2 cellular contexts compared by ENCODE assay signal in genomic region chr10:5196613-5197234, GRCh38.
TF ChIP-seq lines count a peak whose summit lies in the region.

TSS of gene AKR1C4 (plus strand) at chr10:5196837. CDS start at chr10:5196868, 31 bp downstream.

TF ChIP-seq in K562, 482 proteins besides CTCF, POLR2A, EP300 and RAD21:
- TF ChIP-seq ZNF277 (CRISPR knock-in tag; IDR thresholded peaks at IDR 0.05; ENCODE audit: borderline replicate concordance) (no peak), MEF2A (IDR thresholded peaks at IDR 0.05; ENCODE audit: control insufficient read depth, low read depth, low read length) (no peak), MTA2 (IDR thresholded peaks at IDR 0.05; ENCODE audit: low read depth) (no peak), PRPF4 (IDR thresholded peaks at IDR 0.05; ENCODE audit: insufficient read depth, low read depth, low read length, poor library complexity, severe bottlenecking) (no peak), THRB (CRISPR knock-in tag; conservative IDR thresholded peaks at IDR 0.05) (no peak), FOXK1 (CRISPR knock-in tag; IDR thresholded peaks at IDR 0.05; ENCODE audit: borderline replicate concordance) (no peak), POLR2AphosphoS2 (IDR thresholded peaks at IDR 0.05; ENCODE audit: low read length) (no peak), NFYB (IDR thresholded peaks at IDR 0.05; ENCODE audit: extremely low read depth, insufficient read length) (no peak), PHF8 (IDR thresholded peaks at IDR 0.05; ENCODE audit: borderline replicate concordance, low read length) (no peak), GATAD2B (IDR thresholded peaks at IDR 0.05; ENCODE audit: borderline replicate concordance) (no peak), ZEB2 (IDR thresholded peaks at IDR 0.05) (no peak), E2F8 (IDR thresholded peaks at IDR 0.05; ENCODE audit: low read depth, partially characterized antibody) (no peak), ELF2 (CRISPR knock-in tag; IDR thresholded peaks at IDR 0.05) (no peak), KLF6 (CRISPR knock-in tag; IDR thresholded peaks at IDR 0.05; ENCODE audit: borderline replicate concordance) (no peak)

TF ChIP-seq in liver, 16 proteins besides CTCF, POLR2A, EP300 and RAD21:
- no peak for TF ChIP-seq NR2F2 (IDR thresholded peaks at IDR 0.05)
- TF ChIP-seq ZBTB33 (IDR thresholded peaks at IDR 0.05) = no peak
- no peak for TF ChIP-seq JUND (IDR thresholded peaks at IDR 0.05)
- no peak for TF ChIP-seq EGR1 (IDR thresholded peaks at IDR 0.05; ENCODE audit: low read depth in 2 of 2)
- TF ChIP-seq ATF3 (IDR thresholded peaks at IDR 0.05) = no peak
- no peak for TF ChIP-seq GABPA (IDR thresholded peaks at IDR 0.05 in 1 of 2, conservative IDR thresholded peaks at IDR 0.05 in 1 of 2)
- peak; percentile 17 for TF ChIP-seq TAF1 (conservative IDR thresholded peaks at IDR 0.05)
- TF ChIP-seq SP1 (IDR thresholded peaks at IDR 0.05) = peak; percentile 32
- peak; percentile 18 for TF ChIP-seq FOXA2 (IDR thresholded peaks at IDR 0.05)
- TF ChIP-seq, protein P1, sequence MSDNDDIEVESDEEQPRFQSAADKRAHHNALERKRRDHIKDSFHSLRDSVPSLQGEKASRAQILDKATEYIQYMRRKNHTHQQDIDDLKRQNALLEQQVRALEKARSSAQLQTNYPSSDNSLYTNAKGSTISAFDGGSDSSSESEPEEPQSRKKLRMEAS (IDR thresholded peaks at IDR 0.05) = no peak
- peak; percentile 24 to 46 for TF ChIP-seq HNF4A (conservative IDR thresholded peaks at IDR 0.05)
- peak in 1 of 2 donors; percentile 48 for TF ChIP-seq RXRA (IDR thresholded peaks at IDR 0.05)
- peak; percentile 80 for TF ChIP-seq YY1 (IDR thresholded peaks at IDR 0.05)
- TF ChIP-seq, protein P2, sequence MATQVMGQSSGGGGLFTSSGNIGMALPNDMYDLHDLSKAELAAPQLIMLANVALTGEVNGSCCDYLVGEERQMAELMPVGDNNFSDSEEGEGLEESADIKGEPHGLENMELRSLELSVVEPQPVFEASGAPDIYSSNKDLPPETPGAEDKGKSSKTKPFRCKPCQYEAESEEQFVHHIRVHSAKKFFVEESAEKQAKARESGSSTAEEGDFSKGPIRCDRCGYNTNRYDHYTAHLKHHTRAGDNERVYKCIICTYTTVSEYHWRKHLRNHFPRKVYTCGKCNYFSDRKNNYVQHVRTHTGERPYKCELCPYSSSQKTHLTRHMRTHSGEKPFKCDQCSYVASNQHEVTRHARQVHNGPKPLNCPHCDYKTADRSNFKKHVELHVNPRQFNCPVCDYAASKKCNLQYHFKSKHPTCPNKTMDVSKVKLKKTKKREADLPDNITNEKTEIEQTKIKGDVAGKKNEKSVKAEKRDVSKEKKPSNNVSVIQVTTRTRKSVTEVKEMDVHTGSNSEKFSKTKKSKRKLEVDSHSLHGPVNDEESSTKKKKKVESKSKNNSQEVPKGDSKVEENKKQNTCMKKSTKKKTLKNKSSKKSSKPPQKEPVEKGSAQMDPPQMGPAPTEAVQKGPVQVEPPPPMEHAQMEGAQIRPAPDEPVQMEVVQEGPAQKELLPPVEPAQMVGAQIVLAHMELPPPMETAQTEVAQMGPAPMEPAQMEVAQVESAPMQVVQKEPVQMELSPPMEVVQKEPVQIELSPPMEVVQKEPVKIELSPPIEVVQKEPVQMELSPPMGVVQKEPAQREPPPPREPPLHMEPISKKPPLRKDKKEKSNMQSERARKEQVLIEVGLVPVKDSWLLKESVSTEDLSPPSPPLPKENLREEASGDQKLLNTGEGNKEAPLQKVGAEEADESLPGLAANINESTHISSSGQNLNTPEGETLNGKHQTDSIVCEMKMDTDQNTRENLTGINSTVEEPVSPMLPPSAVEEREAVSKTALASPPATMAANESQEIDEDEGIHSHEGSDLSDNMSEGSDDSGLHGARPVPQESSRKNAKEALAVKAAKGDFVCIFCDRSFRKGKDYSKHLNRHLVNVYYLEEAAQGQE (IDR thresholded peaks at IDR 0.05) = peak; percentile 62
- TF ChIP-seq FOXA1 (IDR thresholded peaks at IDR 0.05) = peak; percentile 23
- no peak for TF ChIP-seq HNF4G (IDR thresholded peaks at IDR 0.05)
